ENCODE assay signal across 11 cellular contexts in genomic region chr6:167893416-167893815, GRCh38.
A peak's percentile ranks its signal among the peaks of the same experiment; 100 is the strongest.
DNase-seq lines count a peak whose midpoint lies in the region; ATAC-seq and TF ChIP-seq lines count a peak whose summit lies in the region.
"Had no signal": no experiment of that assay in that cellular context is flagged by ENCODE, and none has a peak within 500 bp of the region (broad histone marks: within the 10 kb centered on the region; RNA-seq: fewer than 3 reads in every experiment).

No MANE protein-coding gene starts in this region.

- H3K36me3 ChIP-seq in GM23338 (ENCODE audit: insufficient read depth), result peaks cover 12% of the 10 kb centered on the region

- H3K79me2 ChIP-seq in GM23338 (replicated peaks; ENCODE audit: insufficient read depth), result no peaks in the 10 kb centered on the region; the same call in 1 of the 2 replicates

- H3F3A ChIP-seq in GM23338 (replicated peaks; ENCODE audit: low read depth), result no peaks in the 10 kb centered on the region

- no peaks in the 10 kb centered on the region for H3K9me2 ChIP-seq in GM23338 (ENCODE audit: insufficient read depth)

- POLR2A ChIA-PET in GM10248 (lab: Yijun Ruan, JAX), result no interaction called here

- peaks cover 6% of the 10 kb centered on the region for H3K27me3 Mint-ChIP-seq in GM23338 (ENCODE audit: insufficient read depth, low read depth, poor library complexity)

- no peaks in the 10 kb centered on the region for H3K27me3 ChIP-seq in GM23338 (ENCODE audit: insufficient read depth)

- H3K4me3 Mint-ChIP-seq in GM23338, result no peak overlapping the region

- H3K4me1 ChIP-seq in GM23338 (ENCODE audit: insufficient read depth), result peaks cover 14% of the 10 kb centered on the region; the same call in 1 of the 2 replicates

- peaks cover 8% of the 10 kb centered on the region for H3K4me1 Mint-ChIP-seq in GM23338

- peak; percentile 39 for DNase-seq in EL
- peak; percentile 28 for DNase-seq in GM23338 (ENCODE audit: low spot score)
- peak; percentile 24 for DNase-seq in HT-29 (ENCODE audit: low spot score)
- peak; percentile 36 for DNase-seq in fibroblast of the aortic adventitia (ENCODE audit: low read depth)
- no peak for DNase-seq in GM10248 (ENCODE audit: extremely low spot score)
- DNase-seq in SIG-M5 treated with dmso at 0.1 percent for 504 hours (lab: John Stamatoyannopoulos, UW; ENCODE audit: unreplicated experiment), result no peak
- DNase-seq: activated naive CD4-positive, alpha-beta T cell treated with Interleukin-2 at 50 U/mL for 16 hours; left cardiac atrium; SHP77 had no signal

- peak; percentile 80 for ATAC-seq in GM23338
- no peak for ATAC-seq in HG02840 (IDR thresholded peaks at IDR 0.05; ENCODE audit: low FRiP score, unreplicated experiment)
- ATAC-seq in GM21526 (IDR thresholded peaks at IDR 0.05; ENCODE audit: low FRiP score, unreplicated experiment), result no peak

- H3K27ac Mint-ChIP-seq in GM23338, result no peak overlapping the region

- no peak overlapping the region for H2AFZ ChIP-seq in GM23338

- peak overlapping the region; percentile 50 for H3K27ac ChIP-seq in GM23338 (ENCODE audit: low read depth)

- no peak for TF ChIP-seq CTCF in GM23338 (conservative IDR thresholded peaks at IDR 0.05; ENCODE audit: low read depth in 2 of 2)
- no peak for TF ChIP-seq CTCF in fibroblast of the aortic adventitia (IDR thresholded peaks at IDR 0.05; ENCODE audit: insufficient read depth, low read length)
- no peak for TF ChIP-seq CTCF in GM10248 (IDR thresholded peaks at IDR 0.05; ENCODE audit: control extremely low read depth, extremely low read depth, low read depth, missing control alignments)

- no peaks in the 10 kb centered on the region for H3K9me3 Mint-ChIP-seq in GM23338

- no peak overlapping the region for H3K4me2 ChIP-seq in GM23338

- H4K20me1 ChIP-seq in GM23338 (replicated peaks; ENCODE audit: insufficient read depth), result no peaks in the 10 kb centered on the region

- CTCF ChIA-PET in GM10248 (lab: Yijun Ruan, JAX), result interaction anchor here (1.2 to 3.8 kb wide), 3 partner anchors 9 to 33 kb away, joined by 3 to 15 read pairs (median 3); no protein-coding TSS in a partner anchor

- H3K36me3 Mint-ChIP-seq in GM23338 (ENCODE audit: low read depth), result peaks cover 27% of the 10 kb centered on the region; the same call in 2 of the 3 replicates

- no peak overlapping the region for H3K4me3 ChIP-seq in GM23338
- H3K4me3 ChIP-seq in fibroblast of the aortic adventitia (ENCODE audit: low read depth, low read length), result no peak overlapping the region

TF ChIP-seq in GM23338, 12 proteins besides CTCF, POLR2A, EP300 and RAD21:
- TF ChIP-seq ZNF331 (CRISPR knock-in tag; IDR thresholded peaks at IDR 0.05; ENCODE audit: low read depth), result no peak
- no peak for TF ChIP-seq EZH2phosphoT487 (IDR thresholded peaks at IDR 0.05; ENCODE audit: unreplicated experiment)
- TF ChIP-seq POLR2AphosphoS5 (IDR thresholded peaks at IDR 0.05; ENCODE audit: low read depth), result no peak

Comparison
In these comparisons a context has a peak if more than half of its experiments do, and no peak if none do; other contexts are left out.
1. DNase-seq: peak in EL (single experiment), GM23338 (single experiment), HT-29 (single experiment) and fibroblast of the aortic adventitia (single experiment); none in GM10248 (single experiment) and SIG-M5 treated with dmso at 0.1 percent for 504 hours (single experiment).